ENCODE assay signal across 1 cellular context in the genomic region with DNA sequence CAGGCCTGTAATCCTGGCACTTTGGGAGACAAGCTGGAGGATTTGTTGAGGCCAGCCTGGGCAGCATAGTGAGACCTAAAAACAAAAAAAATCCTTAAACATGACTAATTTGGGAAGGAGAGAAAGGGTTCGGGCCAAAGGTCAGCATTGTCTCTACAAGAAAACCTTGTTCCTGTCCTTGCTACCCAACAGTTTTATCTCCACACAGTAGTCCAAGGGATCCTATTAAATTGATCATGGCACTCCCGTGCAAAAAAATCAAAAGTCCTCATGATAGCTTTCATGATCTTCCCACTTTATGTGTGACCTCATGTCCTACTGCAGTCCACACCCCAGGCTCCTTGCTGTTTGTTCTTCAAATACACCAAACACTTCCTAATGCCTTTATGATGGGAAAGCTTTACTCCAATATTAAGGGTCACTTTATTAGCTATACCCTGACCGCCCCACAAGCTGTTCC.
TF ChIP-seq lines count a peak whose summit lies in the region.

No MANE protein-coding gene starts in this region.

TF ChIP-seq in GM12878, 131 proteins besides CTCF, POLR2A, EP300 and RAD21:
- TF ChIP-seq NFIC (IDR thresholded peaks at IDR 0.05; ENCODE audit: low read depth, low read length) (no peak; the same call in 1 of the 2 replicates), EGR1 (IDR thresholded peaks at IDR 0.05; ENCODE audit: borderline replicate concordance in 1 of 2, low read depth in 2 of 2, low read length in 2 of 2) (no peak), ASH2L (IDR thresholded peaks at IDR 0.05; ENCODE audit: borderline replicate concordance, low read depth) (no peak), POU2F2 (IDR thresholded peaks at IDR 0.05; ENCODE audit: borderline replicate concordance, low read depth, low read length) (peak; percentile 53; the same call in 1 of the 3 replicates), STAT3 (IDR thresholded peaks at IDR 0.05; ENCODE audit: low read depth, low read length) (no peak), RB1 (IDR thresholded peaks at IDR 0.05; ENCODE audit: borderline replicate concordance) (no peak), JUNB (IDR thresholded peaks at IDR 0.05) (no peak), POLR2AphosphoS2 (IDR thresholded peaks at IDR 0.05; ENCODE audit: low read depth, low read length) (0 out of 2 replicates have a peak, but pooled peaks have one; percentile 38), PML (IDR thresholded peaks at IDR 0.05; ENCODE audit: low read length) (peak; percentile 53; the same call in 1 of the 2 replicates), CHD2 (IDR thresholded peaks at IDR 0.05; ENCODE audit: borderline replicate concordance, low read depth, low read length) (no peak), ZNF217 (IDR thresholded peaks at IDR 0.05) (no peak), RBBP5 (conservative IDR thresholded peaks at IDR 0.05) (no peak), MYB (IDR thresholded peaks at IDR 0.05; ENCODE audit: borderline replicate concordance, low read depth, low read length) (no peak), CHD4 (IDR thresholded peaks at IDR 0.05) (no peak), JUND (IDR thresholded peaks at IDR 0.05; ENCODE audit: low read depth, low read length) (no peak), HCFC1 (IDR thresholded peaks at IDR 0.05; ENCODE audit: low read length) (no peak), NFXL1 (IDR thresholded peaks at IDR 0.05; ENCODE audit: borderline replicate concordance) (no peak), CEBPB (IDR thresholded peaks at IDR 0.05; ENCODE audit: borderline replicate concordance in 1 of 2, low read depth in 2 of 2, low read length in 2 of 2) (no peak), MTA3 (IDR thresholded peaks at IDR 0.05; ENCODE audit: borderline replicate concordance, low read length) (peak; percentile 53; the same call in 1 of the 2 replicates), FOXM1 (IDR thresholded peaks at IDR 0.05; ENCODE audit: low read depth, low read length) (peak; percentile 25; the same call in 1 of the 2 replicates), ZNF384 (IDR thresholded peaks at IDR 0.05; ENCODE audit: borderline replicate concordance, low read depth, low read length) (no peak), BACH1 (IDR thresholded peaks at IDR 0.05; ENCODE audit: borderline replicate concordance) (0 out of 2 replicates have a peak, but pooled peaks have one; percentile 46), RFX5 (IDR thresholded peaks at IDR 0.05; ENCODE audit: low read depth, low read length) (no peak), HDAC6 (IDR thresholded peaks at IDR 0.05; ENCODE audit: unreplicated experiment) (no peak), FOXK2 (IDR thresholded peaks at IDR 0.05) (no peak), BMI1 (IDR thresholded peaks at IDR 0.05; ENCODE audit: borderline replicate concordance) (no peak), POLR2AphosphoS5 (IDR thresholded peaks at IDR 0.05; ENCODE audit: low read length) (peak; percentile 74)
- TF ChIP-seq, protein P1, sequence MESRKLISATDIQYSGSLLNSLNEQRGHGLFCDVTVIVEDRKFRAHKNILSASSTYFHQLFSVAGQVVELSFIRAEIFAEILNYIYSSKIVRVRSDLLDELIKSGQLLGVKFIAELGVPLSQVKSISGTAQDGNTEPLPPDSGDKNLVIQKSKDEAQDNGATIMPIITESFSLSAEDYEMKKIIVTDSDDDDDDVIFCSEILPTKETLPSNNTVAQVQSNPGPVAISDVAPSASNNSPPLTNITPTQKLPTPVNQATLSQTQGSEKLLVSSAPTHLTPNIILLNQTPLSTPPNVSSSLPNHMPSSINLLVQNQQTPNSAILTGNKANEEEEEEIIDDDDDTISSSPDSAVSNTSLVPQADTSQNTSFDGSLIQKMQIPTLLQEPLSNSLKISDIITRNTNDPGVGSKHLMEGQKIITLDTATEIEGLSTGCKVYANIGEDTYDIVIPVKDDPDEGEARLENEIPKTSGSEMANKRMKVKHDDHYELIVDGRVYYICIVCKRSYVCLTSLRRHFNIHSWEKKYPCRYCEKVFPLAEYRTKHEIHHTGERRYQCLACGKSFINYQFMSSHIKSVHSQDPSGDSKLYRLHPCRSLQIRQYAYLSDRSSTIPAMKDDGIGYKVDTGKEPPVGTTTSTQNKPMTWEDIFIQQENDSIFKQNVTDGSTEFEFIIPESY (IDR thresholded peaks at IDR 0.05) = no peak
- TF ChIP-seq, protein P2, sequence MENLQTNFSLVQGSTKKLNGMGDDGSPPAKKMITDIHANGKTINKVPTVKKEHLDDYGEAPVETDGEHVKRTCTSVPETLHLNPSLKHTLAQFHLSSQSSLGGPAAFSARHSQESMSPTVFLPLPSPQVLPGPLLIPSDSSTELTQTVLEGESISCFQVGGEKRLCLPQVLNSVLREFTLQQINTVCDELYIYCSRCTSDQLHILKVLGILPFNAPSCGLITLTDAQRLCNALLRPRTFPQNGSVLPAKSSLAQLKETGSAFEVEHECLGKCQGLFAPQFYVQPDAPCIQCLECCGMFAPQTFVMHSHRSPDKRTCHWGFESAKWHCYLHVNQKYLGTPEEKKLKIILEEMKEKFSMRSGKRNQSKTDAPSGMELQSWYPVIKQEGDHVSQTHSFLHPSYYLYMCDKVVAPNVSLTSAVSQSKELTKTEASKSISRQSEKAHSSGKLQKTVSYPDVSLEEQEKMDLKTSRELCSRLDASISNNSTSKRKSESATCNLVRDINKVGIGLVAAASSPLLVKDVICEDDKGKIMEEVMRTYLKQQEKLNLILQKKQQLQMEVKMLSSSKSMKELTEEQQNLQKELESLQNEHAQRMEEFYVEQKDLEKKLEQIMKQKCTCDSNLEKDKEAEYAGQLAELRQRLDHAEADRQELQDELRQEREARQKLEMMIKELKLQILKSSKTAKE (IDR thresholded peaks at IDR 0.05; ENCODE audit: low read depth, poor library complexity, severe bottlenecking) = no peak
- TF ChIP-seq, protein P3, sequence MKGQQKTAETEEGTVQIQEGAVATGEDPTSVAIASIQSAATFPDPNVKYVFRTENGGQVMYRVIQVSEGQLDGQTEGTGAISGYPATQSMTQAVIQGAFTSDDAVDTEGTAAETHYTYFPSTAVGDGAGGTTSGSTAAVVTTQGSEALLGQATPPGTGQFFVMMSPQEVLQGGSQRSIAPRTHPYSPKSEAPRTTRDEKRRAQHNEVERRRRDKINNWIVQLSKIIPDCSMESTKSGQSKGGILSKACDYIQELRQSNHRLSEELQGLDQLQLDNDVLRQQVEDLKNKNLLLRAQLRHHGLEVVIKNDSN (IDR thresholded peaks at IDR 0.05; ENCODE audit: borderline replicate concordance, extremely low read length, insufficient read depth, low read depth, low read length) = no peak
- TF ChIP-seq, protein P4, sequence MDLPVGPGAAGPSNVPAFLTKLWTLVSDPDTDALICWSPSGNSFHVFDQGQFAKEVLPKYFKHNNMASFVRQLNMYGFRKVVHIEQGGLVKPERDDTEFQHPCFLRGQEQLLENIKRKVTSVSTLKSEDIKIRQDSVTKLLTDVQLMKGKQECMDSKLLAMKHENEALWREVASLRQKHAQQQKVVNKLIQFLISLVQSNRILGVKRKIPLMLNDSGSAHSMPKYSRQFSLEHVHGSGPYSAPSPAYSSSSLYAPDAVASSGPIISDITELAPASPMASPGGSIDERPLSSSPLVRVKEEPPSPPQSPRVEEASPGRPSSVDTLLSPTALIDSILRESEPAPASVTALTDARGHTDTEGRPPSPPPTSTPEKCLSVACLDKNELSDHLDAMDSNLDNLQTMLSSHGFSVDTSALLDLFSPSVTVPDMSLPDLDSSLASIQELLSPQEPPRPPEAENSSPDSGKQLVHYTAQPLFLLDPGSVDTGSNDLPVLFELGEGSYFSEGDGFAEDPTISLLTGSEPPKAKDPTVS (IDR thresholded peaks at IDR 0.05; ENCODE audit: low read depth, low read length) = no peak
- TF ChIP-seq, protein P5, sequence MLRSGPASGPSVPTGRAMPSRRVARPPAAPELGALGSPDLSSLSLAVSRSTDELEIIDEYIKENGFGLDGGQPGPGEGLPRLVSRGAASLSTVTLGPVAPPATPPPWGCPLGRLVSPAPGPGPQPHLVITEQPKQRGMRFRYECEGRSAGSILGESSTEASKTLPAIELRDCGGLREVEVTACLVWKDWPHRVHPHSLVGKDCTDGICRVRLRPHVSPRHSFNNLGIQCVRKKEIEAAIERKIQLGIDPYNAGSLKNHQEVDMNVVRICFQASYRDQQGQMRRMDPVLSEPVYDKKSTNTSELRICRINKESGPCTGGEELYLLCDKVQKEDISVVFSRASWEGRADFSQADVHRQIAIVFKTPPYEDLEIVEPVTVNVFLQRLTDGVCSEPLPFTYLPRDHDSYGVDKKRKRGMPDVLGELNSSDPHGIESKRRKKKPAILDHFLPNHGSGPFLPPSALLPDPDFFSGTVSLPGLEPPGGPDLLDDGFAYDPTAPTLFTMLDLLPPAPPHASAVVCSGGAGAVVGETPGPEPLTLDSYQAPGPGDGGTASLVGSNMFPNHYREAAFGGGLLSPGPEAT (IDR thresholded peaks at IDR 0.05; ENCODE audit: low read depth) = no peak
- TF ChIP-seq, protein P6, sequence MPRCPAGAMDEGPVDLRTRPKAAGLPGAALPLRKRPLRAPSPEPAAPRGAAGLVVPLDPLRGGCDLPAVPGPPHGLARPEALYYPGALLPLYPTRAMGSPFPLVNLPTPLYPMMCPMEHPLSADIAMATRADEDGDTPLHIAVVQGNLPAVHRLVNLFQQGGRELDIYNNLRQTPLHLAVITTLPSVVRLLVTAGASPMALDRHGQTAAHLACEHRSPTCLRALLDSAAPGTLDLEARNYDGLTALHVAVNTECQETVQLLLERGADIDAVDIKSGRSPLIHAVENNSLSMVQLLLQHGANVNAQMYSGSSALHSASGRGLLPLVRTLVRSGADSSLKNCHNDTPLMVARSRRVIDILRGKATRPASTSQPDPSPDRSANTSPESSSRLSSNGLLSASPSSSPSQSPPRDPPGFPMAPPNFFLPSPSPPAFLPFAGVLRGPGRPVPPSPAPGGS (IDR thresholded peaks at IDR 0.05; ENCODE audit: borderline replicate concordance, insufficient read depth, low read depth, low read length, poor library complexity, severe bottlenecking) = no peak
- TF ChIP-seq, protein P7, sequence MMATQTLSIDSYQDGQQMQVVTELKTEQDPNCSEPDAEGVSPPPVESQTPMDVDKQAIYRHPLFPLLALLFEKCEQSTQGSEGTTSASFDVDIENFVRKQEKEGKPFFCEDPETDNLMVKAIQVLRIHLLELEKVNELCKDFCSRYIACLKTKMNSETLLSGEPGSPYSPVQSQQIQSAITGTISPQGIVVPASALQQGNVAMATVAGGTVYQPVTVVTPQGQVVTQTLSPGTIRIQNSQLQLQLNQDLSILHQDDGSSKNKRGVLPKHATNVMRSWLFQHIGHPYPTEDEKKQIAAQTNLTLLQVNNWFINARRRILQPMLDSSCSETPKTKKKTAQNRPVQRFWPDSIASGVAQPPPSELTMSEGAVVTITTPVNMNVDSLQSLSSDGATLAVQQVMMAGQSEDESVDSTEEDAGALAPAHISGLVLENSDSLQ (IDR thresholded peaks at IDR 0.05) = no peak
TF ChIP-seq in GM12878: peak in this region for 7.
